25 cellular contexts compared by ENCODE assay signal in genomic region chr2:33579226-33579625, GRCh38.
"Had no signal": no experiment of that assay in that cellular context is flagged by ENCODE, and none has a peak within 500 bp of the region (broad histone marks: within the 10 kb centered on the region; RNA-seq: fewer than 3 reads in every experiment).

No MANE protein-coding gene starts in this region.

- H3K27ac ChIP-seq: esophagus squamous epithelium, hepatocyte, left ventricle myocardium inferior, lower lobe of right lung, neural progenitor cell, ovary, right atrium auricular region, sigmoid colon, thoracic aorta, upper lobe of left lung, uterus had no signal

- H3K36me3 ChIP-seq: neural progenitor cell, ovary, thoracic aorta, uterus had no signal

- H2AFZ ChIP-seq: hepatocyte, neural progenitor cell had no signal

- H3K9ac ChIP-seq: neural progenitor cell had no signal

- H3K9me3 ChIP-seq: esophagus squamous epithelium, left ventricle myocardium inferior, lower lobe of right lung, ovary, right atrium auricular region, sigmoid colon, thoracic aorta, upper lobe of left lung, uterus had no signal

- H3K4me2 ChIP-seq: hepatocyte, neural progenitor cell had no signal

- H3K27me3 ChIP-seq: esophagus squamous epithelium, hepatocyte, neural progenitor cell, ovary, right atrium auricular region, sigmoid colon, upper lobe of left lung, uterus had no signal

- H3K4me3 ChIP-seq: esophagus squamous epithelium, hepatocyte, left ventricle myocardium inferior, lower lobe of right lung, neural progenitor cell, ovary, right atrium auricular region, sigmoid colon, skin epidermis, thoracic aorta, upper lobe of left lung, uterus had no signal

- DNase-seq: effector memory CD8-positive, alpha-beta T cell; esophagus squamous epithelium; foreskin melanocyte; head of caudate nucleus; kidney; left cardiac atrium; left ventricle myocardium inferior; lower lobe of right lung; mesenchymal stem cell; midbrain; nucleus accumbens; ovary; sigmoid colon; stimulated activated CD4-positive, alpha-beta T cell treated with anti-CD3 and anti-CD28 coated beads, Interleukin-2, amount 100 ng/mL, for 24 hours; stimulated activated CD4-positive, alpha-beta T cell treated with anti-CD3 and anti-CD28 coated beads, Interleukin-4, amount 100 ng/mL, for 4 hours; stimulated activated naive B cell treated with anti-CD40 and anti-IgM and Interleukin-4, amounts not matched to agents 10 μg/mL and 1 μg/mL and 100 μg/mL, for 72 hours; stimulated activated naive CD8-positive, alpha-beta T cell treated with anti-CD3 and anti-CD28 coated beads, Interleukin-15, amount 100 ng/mL, for 72 hours; upper lobe of left lung; uterus had no signal

- ATAC-seq: effector memory CD8-positive, alpha-beta T cell; left cardiac atrium; lower lobe of right lung; natural killer cell treated with Interleukin-12 subunit alpha and Interleukin-12 subunit beta and Interleukin-15 and Interleukin-18, amount 100 ng/mL, for 72 hours; stimulated activated naive B cell treated with anti-CD40 and anti-IgM and Interleukin-4, amounts not matched to agents 10 μg/mL and 1 μg/mL and 100 μg/mL, for 72 hours; stimulated activated naive CD8-positive, alpha-beta T cell treated with anti-CD3 and anti-CD28 coated beads, Interleukin-15, amount 100 ng/mL, for 72 hours had no signal

- H3K4me1 ChIP-seq: right atrium auricular region, sigmoid colon, uterus had no signal

- H3K79me2 ChIP-seq: hepatocyte had no signal
